In the genomic region with DNA sequence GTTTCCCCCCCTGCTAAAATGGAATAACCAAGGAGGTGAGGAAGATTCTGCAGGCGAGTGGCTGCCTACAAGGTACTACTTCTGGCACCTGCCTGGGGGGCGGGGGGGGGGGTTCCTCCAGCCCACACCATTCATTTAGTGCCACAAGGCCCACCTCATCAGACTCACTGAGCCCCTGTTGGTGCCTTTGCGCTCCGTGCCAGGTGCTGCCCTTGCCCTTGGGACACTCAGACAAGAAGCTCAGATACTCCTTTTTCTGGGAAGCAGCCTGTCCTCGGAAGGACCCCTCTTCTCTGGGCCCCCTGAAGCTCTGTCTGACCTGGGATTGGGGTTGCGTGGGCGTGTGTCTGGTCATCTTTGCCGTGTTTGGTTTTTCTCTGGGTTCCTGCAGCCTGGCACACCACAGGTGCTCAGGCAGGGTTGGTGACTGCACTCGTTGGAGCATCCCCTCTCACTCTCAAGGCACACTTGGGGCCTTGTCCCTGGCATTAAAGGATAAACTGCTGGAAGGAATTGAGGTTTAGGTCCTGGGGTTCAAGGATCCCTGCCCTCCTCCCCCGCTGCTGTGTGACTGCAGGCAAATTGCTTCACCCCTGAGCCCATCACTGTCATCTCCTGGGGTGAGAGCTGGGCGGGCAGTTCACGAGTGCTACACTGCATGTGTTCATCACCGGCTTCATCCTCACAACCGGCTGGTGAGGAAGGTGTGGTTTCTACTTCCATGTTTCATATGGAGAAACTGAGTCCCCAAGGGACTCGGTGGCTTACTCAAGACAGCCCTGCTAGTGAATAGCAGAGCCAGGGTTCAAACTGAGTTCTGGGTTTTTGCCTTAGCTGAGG, we compare ENCODE assay signal across 27 cellular contexts. TPM values are rescaled to one million over a fixed set of nuclear protein-coding genes. Genes with fewer than 3 reads are reported as not detected.
DNase-seq lines count a peak whose midpoint lies in the region; ATAC-seq, FAIRE-seq and TF ChIP-seq lines count a peak whose summit lies in the region.
"Had no signal": no experiment of that assay in that cellular context is flagged by ENCODE, and none has a peak within 500 bp of the region (broad histone marks: within the 10 kb centered on the region; RNA-seq: fewer than 3 reads in every experiment).

No MANE protein-coding gene starts in this region.

- H3K9me3 ChIP-seq in BLaER1 (no peaks in the 10 kb centered on the region), kidney (ENCODE audit: control insufficient read depth in 1 of 2, low read length in 2 of 2) (no peaks in the 10 kb centered on the region), esophagus squamous epithelium (no peaks in the 10 kb centered on the region)
- H3K9me3 ChIP-seq: adrenal gland, body of pancreas, transverse colon had no signal

- no peak overlapping the region for H3K27ac ChIP-seq in BLaER1
- H3K27ac ChIP-seq in kidney (ENCODE audit: low read depth in 2 of 2, low read length in 2 of 2) = no peak overlapping the region
- H3K27ac ChIP-seq in esophagus squamous epithelium = no peak overlapping the region
- H3K27ac ChIP-seq: body of pancreas, hepatocyte, parathyroid adenoma, transverse colon had no signal

- TF ChIP-seq POLR2A in NB4 (IDR thresholded peaks at IDR 0.05; ENCODE audit: extremely low read depth, insufficient read length) = no peak
- TF ChIP-seq POLR2A in esophagus squamous epithelium (IDR thresholded peaks at IDR 0.05) = no peak

- TF ChIP-seq CTCF in NB4 (IDR thresholded peaks at IDR 0.05; ENCODE audit: low read depth, low read length) = no peak
- TF ChIP-seq CTCF in kidney (IDR thresholded peaks at IDR 0.05; ENCODE audit: borderline replicate concordance, extremely low read depth, insufficient read depth) = no peak
- no peak for TF ChIP-seq CTCF in esophagus squamous epithelium (IDR thresholded peaks at IDR 0.05)

- intact Hi-C loops in kidney (cut with DNase I) = no loop called here
- intact Hi-C loops in sciatic nerve (cut with DNase I) = no loop called here
- intact Hi-C loops in esophagus squamous epithelium (cut with DNase I) = no loop called here

- H3K4me2 ChIP-seq in BLaER1 = peak overlapping the region; percentile 44
- H3K4me2 ChIP-seq: hepatocyte had no signal

- WGBS in esophagus squamous epithelium, 2 donors = 77 to 80% methylated on average over 11 to 13 of the region's 15 CpGs

- no peaks in the 10 kb centered on the region for H3K27me3 ChIP-seq in BLaER1
- peaks cover 0 to 24% (median 0%) of the 10 kb centered on the region in 4 donors for H3K27me3 ChIP-seq in esophagus squamous epithelium
- H3K27me3 ChIP-seq: adrenal gland, body of pancreas, hepatocyte, transverse colon had no signal

- peaks cover 51% of the 10 kb centered on the region; the same call in 1 of the 2 replicates for H4K20me1 ChIP-seq in BLaER1

- no peak for ATAC-seq in sciatic nerve
- ATAC-seq in GM18909 (IDR thresholded peaks at IDR 0.05; ENCODE audit: poor library complexity, unreplicated experiment) = no peak
- ATAC-seq: activated CD8-positive, alpha-beta memory T cell treated with anti-CD3 and anti-CD28 coated beads, Interleukin-2, amount 10 ng/mL, durations not matched to agents 7 days and 5 days; activated T-cell treated with anti-CD3 and anti-CD28 coated beads, Interleukin-2, amount 50 U/mL, for 4 hours; body of pancreas; right cardiac atrium; T-helper 17 cell had no signal

- FAIRE-seq in kidney (lab: Jason Lieb, UNC) = no peak
- FAIRE-seq: GM12892 had no signal

- H3K4me1 ChIP-seq in BLaER1 (peaks cover 18% of the 10 kb centered on the region), kidney (ENCODE audit: control insufficient read depth in 1 of 2, insufficient read depth in 1 of 2, low read depth in 1 of 2, low read length in 2 of 2) (peaks cover 11 to 21% of the 10 kb centered on the region in 2 donors), esophagus squamous epithelium (peaks cover 0 to 48% (median 0%) of the 10 kb centered on the region in 3 donors)
- H3K4me1 ChIP-seq: parathyroid adenoma had no signal

- H3K4me3 ChIP-seq in BLaER1 = no peak overlapping the region
- H3K4me3 ChIP-seq in NB4 (ENCODE audit: low read depth, low read length) = no peak overlapping the region
- H3K4me3 ChIP-seq in kidney (ENCODE audit: low read length in 2 of 2) = no peak overlapping the region
- no peak overlapping the region for H3K4me3 ChIP-seq in esophagus squamous epithelium
- H3K4me3 ChIP-seq: adrenal gland, body of pancreas, hepatocyte, transverse colon had no signal

- peak; percentile 71 for DNase-seq in NB4 (ENCODE audit: low read depth)
- peak; percentile 43 for DNase-seq in kidney
- DNase-seq in sciatic nerve (ENCODE audit: low spot score) = peak; percentile 34
- DNase-seq in esophagus squamous epithelium (lab: John Stamatoyannopoulos, UW) = no peak
- no peak for DNase-seq in GOT3 (lab: John Stamatoyannopoulos, UW)
- DNase-seq in RPMI8226 = no peak
- DNase-seq: activated CD4-positive, alpha-beta T cell treated with anti-CD3 and anti-CD28 coated beads, Interleukin-2, amount 50 U/mL, for 4 hours; activated CD8-positive, alpha-beta memory T cell treated with anti-CD3 and anti-CD28 coated beads, Interleukin-2, amount 10 ng/mL, durations not matched to agents 7 days and 5 days; activated gamma-delta T cell; activated T-cell treated with anti-CD3 and anti-CD28 coated beads, Interleukin-2, amount 50 U/mL, for 4 hours; cerebellar nuclear complex; COR-L47; foreskin melanocyte; mesenchymal stem cell; NCI-H1092; NCI-H446 treated with DMSO at 0.1 percent for 48 hours; NCI-H82; transverse colon had no signal

- H3K36me3 ChIP-seq in BLaER1 = no peaks in the 10 kb centered on the region
- H3K36me3 ChIP-seq in kidney (ENCODE audit: control insufficient read depth in 1 of 2, insufficient read depth in 2 of 2, low read length in 2 of 2) = no peaks in the 10 kb centered on the region
- no peaks in the 10 kb centered on the region for H3K36me3 ChIP-seq in esophagus squamous epithelium
- H3K36me3 ChIP-seq: adrenal gland, transverse colon had no signal

- H3K9ac ChIP-seq in BLaER1 = no peak overlapping the region
- H3K9ac ChIP-seq in kidney (ENCODE audit: low read length in 2 of 2) = no peak overlapping the region
- H3K9ac ChIP-seq: parathyroid adenoma had no signal

RNA-seq across cellular contexts. Expression of gene FAM222A, which starts 16.9 kb away (rescaled TPM):
- total RNA-seq in kidney (3.7 TPM), sciatic nerve (4.7 TPM), esophagus squamous epithelium (1 to 10 TPM in 3 of 4 donors, under 1 TPM in 1; 0.57 to 9.3 (median 5.0) TPM)
- 12.5 TPM for polyA plus RNA-seq in kidney (ENCODE audit: insufficient read depth, low read depth, low replicate concordance)

Comparison
In these comparisons a context has a peak if more than half of its experiments do, and no peak if none do; other contexts are left out.
1. DNase-seq: peak in NB4 (single experiment), kidney (single experiment) and sciatic nerve (single experiment); none in esophagus squamous epithelium (single experiment), GOT3 (single experiment) and RPMI8226 (single experiment).